In the genomic region with DNA sequence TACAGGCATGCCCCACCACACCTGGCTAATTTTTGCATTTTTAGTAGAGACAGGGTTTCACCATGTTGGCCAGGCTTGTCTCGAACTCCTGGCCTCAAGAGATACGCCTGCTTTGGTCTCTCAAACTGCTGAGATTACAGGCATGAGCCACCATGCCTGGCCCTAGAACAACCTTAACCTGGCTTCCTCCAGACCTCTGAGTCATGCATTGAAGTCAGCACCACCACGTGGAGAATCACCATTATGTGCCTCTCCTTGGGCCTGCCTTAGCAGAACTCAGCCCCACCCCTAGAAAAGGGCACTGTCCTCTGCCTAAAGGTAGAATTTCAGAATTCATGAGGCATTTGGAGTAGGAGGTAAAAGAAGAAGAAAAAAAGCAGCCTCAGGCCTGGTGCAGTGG, we compare ENCODE assay signal across 1 cellular context.
TF ChIP-seq lines count a peak whose summit lies in the region.

No MANE protein-coding gene starts in this region.

TF ChIP-seq in GM12878, 131 proteins besides CTCF, POLR2A, EP300 and RAD21:
- TF ChIP-seq STAT3 (IDR thresholded peaks at IDR 0.05; ENCODE audit: low read depth, low read length) (no peak), ATF7 (IDR thresholded peaks at IDR 0.05; ENCODE audit: low read depth) (no peak), EGR1 (IDR thresholded peaks at IDR 0.05; ENCODE audit: borderline replicate concordance in 1 of 2, low read depth in 2 of 2, low read length in 2 of 2) (no peak), E2F4 (IDR thresholded peaks at IDR 0.05; ENCODE audit: low read depth, low read length) (no peak), SRF (IDR thresholded peaks at IDR 0.05; ENCODE audit: low read depth in 2 of 2, low read length in 2 of 2) (no peak), CREB1 (IDR thresholded peaks at IDR 0.05; ENCODE audit: low read depth) (no peak), MTA2 (IDR thresholded peaks at IDR 0.05; ENCODE audit: low read depth) (no peak), USF2 (IDR thresholded peaks at IDR 0.05; ENCODE audit: borderline replicate concordance, low read depth, low read length) (no peak), GABPA (IDR thresholded peaks at IDR 0.05; ENCODE audit: low read depth) (no peak), SREBF2 (IDR thresholded peaks at IDR 0.05; ENCODE audit: low read length) (no peak), POLR2AphosphoS2 (IDR thresholded peaks at IDR 0.05; ENCODE audit: low read depth, low read length) (no peak)
- TF ChIP-seq, protein P1, sequence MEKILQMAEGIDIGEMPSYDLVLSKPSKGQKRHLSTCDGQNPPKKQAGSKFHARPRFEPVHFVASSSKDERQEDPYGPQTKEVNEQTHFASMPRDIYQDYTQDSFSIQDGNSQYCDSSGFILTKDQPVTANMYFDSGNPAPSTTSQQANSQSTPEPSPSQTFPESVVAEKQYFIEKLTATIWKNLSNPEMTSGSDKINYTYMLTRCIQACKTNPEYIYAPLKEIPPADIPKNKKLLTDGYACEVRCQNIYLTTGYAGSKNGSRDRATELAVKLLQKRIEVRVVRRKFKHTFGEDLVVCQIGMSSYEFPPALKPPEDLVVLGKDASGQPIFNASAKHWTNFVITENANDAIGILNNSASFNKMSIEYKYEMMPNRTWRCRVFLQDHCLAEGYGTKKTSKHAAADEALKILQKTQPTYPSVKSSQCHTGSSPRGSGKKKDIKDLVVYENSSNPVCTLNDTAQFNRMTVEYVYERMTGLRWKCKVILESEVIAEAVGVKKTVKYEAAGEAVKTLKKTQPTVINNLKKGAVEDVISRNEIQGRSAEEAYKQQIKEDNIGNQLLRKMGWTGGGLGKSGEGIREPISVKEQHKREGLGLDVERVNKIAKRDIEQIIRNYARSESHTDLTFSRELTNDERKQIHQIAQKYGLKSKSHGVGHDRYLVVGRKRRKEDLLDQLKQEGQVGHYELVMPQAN (conservative IDR thresholded peaks at IDR 0.05): no peak
- TF ChIP-seq, protein P2, sequence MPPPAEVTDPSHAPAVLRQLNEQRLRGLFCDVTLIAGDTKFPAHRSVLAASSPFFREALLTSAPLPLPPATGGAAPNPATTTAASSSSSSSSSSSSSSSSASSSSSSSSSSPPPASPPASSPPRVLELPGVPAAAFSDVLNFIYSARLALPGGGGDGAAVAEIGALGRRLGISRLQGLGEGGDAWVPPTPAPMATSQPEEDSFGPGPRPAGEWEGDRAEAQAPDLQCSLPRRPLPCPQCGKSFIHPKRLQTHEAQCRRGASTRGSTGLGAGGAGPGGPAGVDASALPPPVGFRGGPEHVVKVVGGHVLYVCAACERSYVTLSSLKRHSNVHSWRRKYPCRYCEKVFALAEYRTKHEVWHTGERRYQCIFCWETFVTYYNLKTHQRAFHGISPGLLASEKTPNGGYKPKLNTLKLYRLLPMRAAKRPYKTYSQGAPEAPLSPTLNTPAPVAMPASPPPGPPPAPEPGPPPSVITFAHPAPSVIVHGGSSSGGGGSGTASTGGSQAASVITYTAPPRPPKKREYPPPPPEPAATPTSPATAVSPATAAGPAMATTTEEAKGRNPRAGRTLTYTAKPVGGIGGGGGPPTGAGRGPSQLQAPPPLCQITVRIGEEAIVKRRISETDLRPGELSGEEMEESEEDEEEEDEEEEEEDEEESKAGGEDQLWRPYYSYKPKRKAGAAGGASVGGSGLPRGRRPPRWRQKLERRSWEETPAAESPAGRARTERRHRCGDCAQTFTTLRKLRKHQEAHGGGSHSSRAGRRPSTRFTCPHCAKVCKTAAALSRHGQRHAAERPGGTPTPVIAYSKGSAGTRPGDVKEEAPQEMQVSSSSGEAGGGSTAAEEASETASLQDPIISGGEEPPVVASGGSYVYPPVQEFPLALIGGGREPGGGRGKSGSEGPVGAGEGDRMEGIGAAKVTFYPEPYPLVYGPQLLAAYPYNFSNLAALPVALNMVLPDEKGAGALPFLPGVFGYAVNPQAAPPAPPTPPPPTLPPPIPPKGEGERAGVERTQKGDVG (CRISPR knock-in tag; IDR thresholded peaks at IDR 0.05): no peak
- TF ChIP-seq, protein P3, sequence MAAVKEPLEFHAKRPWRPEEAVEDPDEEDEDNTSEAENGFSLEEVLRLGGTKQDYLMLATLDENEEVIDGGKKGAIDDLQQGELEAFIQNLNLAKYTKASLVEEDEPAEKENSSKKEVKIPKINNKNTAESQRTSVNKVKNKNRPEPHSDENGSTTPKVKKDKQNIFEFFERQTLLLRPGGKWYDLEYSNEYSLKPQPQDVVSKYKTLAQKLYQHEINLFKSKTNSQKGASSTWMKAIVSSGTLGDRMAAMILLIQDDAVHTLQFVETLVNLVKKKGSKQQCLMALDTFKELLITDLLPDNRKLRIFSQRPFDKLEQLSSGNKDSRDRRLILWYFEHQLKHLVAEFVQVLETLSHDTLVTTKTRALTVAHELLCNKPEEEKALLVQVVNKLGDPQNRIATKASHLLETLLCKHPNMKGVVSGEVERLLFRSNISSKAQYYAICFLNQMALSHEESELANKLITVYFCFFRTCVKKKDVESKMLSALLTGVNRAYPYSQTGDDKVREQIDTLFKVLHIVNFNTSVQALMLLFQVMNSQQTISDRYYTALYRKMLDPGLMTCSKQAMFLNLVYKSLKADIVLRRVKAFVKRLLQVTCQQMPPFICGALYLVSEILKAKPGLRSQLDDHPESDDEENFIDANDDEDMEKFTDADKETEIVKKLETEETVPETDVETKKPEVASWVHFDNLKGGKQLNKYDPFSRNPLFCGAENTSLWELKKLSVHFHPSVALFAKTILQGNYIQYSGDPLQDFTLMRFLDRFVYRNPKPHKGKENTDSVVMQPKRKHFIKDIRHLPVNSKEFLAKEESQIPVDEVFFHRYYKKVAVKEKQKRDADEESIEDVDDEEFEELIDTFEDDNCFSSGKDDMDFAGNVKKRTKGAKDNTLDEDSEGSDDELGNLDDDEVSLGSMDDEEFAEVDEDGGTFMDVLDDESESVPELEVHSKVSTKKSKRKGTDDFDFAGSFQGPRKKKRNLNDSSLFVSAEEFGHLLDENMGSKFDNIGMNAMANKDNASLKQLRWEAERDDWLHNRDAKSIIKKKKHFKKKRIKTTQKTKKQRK (IDR thresholded peaks at IDR 0.05; ENCODE audit: low read depth, low read length): no peak
- TF ChIP-seq, protein P4, sequence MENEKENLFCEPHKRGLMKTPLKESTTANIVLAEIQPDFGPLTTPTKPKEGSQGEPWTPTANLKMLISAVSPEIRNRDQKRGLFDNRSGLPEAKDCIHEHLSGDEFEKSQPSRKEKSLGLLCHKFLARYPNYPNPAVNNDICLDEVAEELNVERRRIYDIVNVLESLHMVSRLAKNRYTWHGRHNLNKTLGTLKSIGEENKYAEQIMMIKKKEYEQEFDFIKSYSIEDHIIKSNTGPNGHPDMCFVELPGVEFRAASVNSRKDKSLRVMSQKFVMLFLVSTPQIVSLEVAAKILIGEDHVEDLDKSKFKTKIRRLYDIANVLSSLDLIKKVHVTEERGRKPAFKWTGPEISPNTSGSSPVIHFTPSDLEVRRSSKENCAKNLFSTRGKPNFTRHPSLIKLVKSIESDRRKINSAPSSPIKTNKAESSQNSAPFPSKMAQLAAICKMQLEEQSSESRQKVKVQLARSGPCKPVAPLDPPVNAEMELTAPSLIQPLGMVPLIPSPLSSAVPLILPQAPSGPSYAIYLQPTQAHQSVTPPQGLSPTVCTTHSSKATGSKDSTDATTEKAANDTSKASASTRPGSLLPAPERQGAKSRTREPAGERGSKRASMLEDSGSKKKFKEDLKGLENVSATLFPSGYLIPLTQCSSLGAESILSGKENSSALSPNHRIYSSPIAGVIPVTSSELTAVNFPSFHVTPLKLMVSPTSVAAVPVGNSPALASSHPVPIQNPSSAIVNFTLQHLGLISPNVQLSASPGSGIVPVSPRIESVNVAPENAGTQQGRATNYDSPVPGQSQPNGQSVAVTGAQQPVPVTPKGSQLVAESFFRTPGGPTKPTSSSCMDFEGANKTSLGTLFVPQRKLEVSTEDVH (IDR thresholded peaks at IDR 0.05; ENCODE audit: low read depth, partially characterized antibody): no peak
